Comparison of ENCODE assay signal across 8 cellular contexts in genomic region chr22:19974233-19974861, GRCh38. TPM values are rescaled to one million over a fixed set of nuclear protein-coding genes. Genes with fewer than 3 reads are reported as not detected.
DNase-seq lines count a peak whose midpoint lies in the region; ATAC-seq and TF ChIP-seq lines count a peak whose summit lies in the region.

No MANE protein-coding gene starts in this region.

- no peak overlapping the region for H3K4me3 ChIP-seq in mammary epithelial cell (replicated peaks in 1 of 3; ENCODE audit: insufficient read depth in 1 of 3, low read depth in 2 of 3, low read length in 3 of 3)

- peaks cover 29% of the 10 kb centered on the region for H3K4me1 ChIP-seq in mammary epithelial cell (ENCODE audit: insufficient read depth, low read length)

- 90% methylated on average over 2 of the region's 13 CpGs for WGBS in mammary epithelial cell (ENCODE audit: low coverage, missing lambda C conversion rate)

- ATAC-seq in HG03571 (IDR thresholded peaks at IDR 0.05; ENCODE audit: unreplicated experiment) (no peak), HG03432 (IDR thresholded peaks at IDR 0.05; ENCODE audit: unreplicated experiment) (no peak)

- H3K36me3 Mint-ChIP-seq in MCF 10A (ENCODE audit: insufficient read depth, unreplicated experiment) (peaks cover 5% of the 10 kb centered on the region), glutamatergic neuron (ENCODE audit: unreplicated experiment) (no peaks in the 10 kb centered on the region)

- H3K36me3 ChIP-seq in mammary epithelial cell (ENCODE audit: insufficient read depth, low read length): no peaks in the 10 kb centered on the region

- CTCF ChIA-PET in MCF 10A (lab: Yijun Ruan, JAX) (interaction anchor here (0.6 kb wide), 2 partner anchors 14 to 148 kb away, joined by 3 to 4 read pairs; no protein-coding TSS in a partner anchor), mammary epithelial cell (lab: Charles Lee; ENCODE audit: low non-redundant PET) (no interaction called here)

- POLR2A ChIA-PET in MCF 10A (lab: Yijun Ruan, JAX): interaction anchor here (0.8 kb wide), 1 partner anchor 10 kb away, joined by 5 read pairs; no protein-coding TSS in a partner anchor

- H3K9me3 Mint-ChIP-seq in MCF 10A (ENCODE audit: unreplicated experiment): no peaks in the 10 kb centered on the region
- peaks cover 4% of the 10 kb centered on the region for H3K9me3 Mint-ChIP-seq in glutamatergic neuron (ENCODE audit: unreplicated experiment)

- H3K9me3 ChIP-seq in mammary epithelial cell (replicated peaks; ENCODE audit: insufficient read depth, low read length): no peaks in the 10 kb centered on the region

- H3K27me3 Mint-ChIP-seq in MCF 10A (ENCODE audit: insufficient read depth, unreplicated experiment): no peaks in the 10 kb centered on the region
- H3K27me3 Mint-ChIP-seq in glutamatergic neuron (ENCODE audit: unreplicated experiment): peaks cover 12% of the 10 kb centered on the region

- no peak overlapping the region for H3K4me3 Mint-ChIP-seq in MCF 10A (ENCODE audit: unreplicated experiment)
- no peak overlapping the region for H3K4me3 Mint-ChIP-seq in glutamatergic neuron (ENCODE audit: unreplicated experiment)

- H3K27ac Mint-ChIP-seq in MCF 10A (ENCODE audit: low read depth, unreplicated experiment): no peak overlapping the region
- no peak overlapping the region for H3K27ac Mint-ChIP-seq in glutamatergic neuron (ENCODE audit: unreplicated experiment)

- H4K20me1 ChIP-seq in mammary epithelial cell (ENCODE audit: insufficient read depth, low read length): no peaks in the 10 kb centered on the region

- dilution Hi-C loops in mammary epithelial cell (cut with HindIII; ENCODE audit: low sequenced_read_pairs): no loop called here

- H3K79me2 ChIP-seq in mammary epithelial cell (ENCODE audit: insufficient read depth, low read length): no peaks in the 10 kb centered on the region

- no peak overlapping the region for H3K9ac ChIP-seq in mammary epithelial cell (ENCODE audit: insufficient read depth, low read length)

- no TSS peak for BruUV-seq in MCF 10A (replicated peaks; lab: Mats Ljungman, UMichigan)
- BruUV-seq in mammary epithelial cell (replicated peaks; lab: Mats Ljungman, UMichigan): no TSS peak

- peaks cover 7% of the 10 kb centered on the region for H3K4me1 Mint-ChIP-seq in MCF 10A (ENCODE audit: insufficient read depth, unreplicated experiment)
- H3K4me1 Mint-ChIP-seq in glutamatergic neuron (ENCODE audit: low read depth, unreplicated experiment): peaks cover 11% of the 10 kb centered on the region

- intact Hi-C loops in MCF 10A (cut with micrococcal nuclease): loop anchor here (10.0 kb wide), 1 partner anchor 140 kb away; the partner anchor contains the start of genes RANBP1 and TRMT2A
- intact Hi-C loops in mammary epithelial cell (cut with micrococcal nuclease): no loop called here

- H3K27me3 ChIP-seq in mammary epithelial cell (ENCODE audit: insufficient read depth, low read length): no peaks in the 10 kb centered on the region

- TF ChIP-seq CTCF in MCF 10A (IDR thresholded peaks at IDR 0.05; ENCODE audit: unreplicated experiment) (no peak), mammary epithelial cell (conservative IDR thresholded peaks at IDR 0.05 in 1 of 2, IDR thresholded peaks at IDR 0.05 in 1 of 2; ENCODE audit: extremely low read depth in 1 of 2, insufficient read depth in 1 of 2, low read depth in 1 of 2, low read length in 2 of 2) (no peak), glutamatergic neuron (IDR thresholded peaks at IDR 0.05; ENCODE audit: partially characterized antibody, unreplicated experiment) (no peak)

- H2AFZ ChIP-seq in mammary epithelial cell (ENCODE audit: low read depth, low read length): no peak overlapping the region

- no peak overlapping the region for H3K4me2 ChIP-seq in mammary epithelial cell (ENCODE audit: insufficient read depth, low read depth, low read length)

- H3K27ac ChIP-seq in mammary epithelial cell (ENCODE audit: insufficient read depth, low read depth, low read length): no peak overlapping the region

- in situ Hi-C loops in mammary epithelial cell (cut with MboI; ENCODE audit: low sequenced_read_pairs in 2 of 2): loop anchor here (5.0 to 10.0 kb wide), 3 partner anchors 38 to 140 kb away; partner anchors contain the start of genes RANBP1 (in 1 of the 2) and TRMT2A (in 1 of the 2)

- DNase-seq in MCF 10A (ENCODE audit: unreplicated experiment): peak; percentile 50
- DNase-seq in mammary epithelial cell: no peak
- DNase-seq in MV-4-11 (lab: John Stamatoyannopoulos, UW): peak; percentile 48
- peak; percentile 88 for DNase-seq in SK-N-DZ (ENCODE audit: low spot score)
- DNase-seq in glutamatergic neuron: peak; percentile 51
- no peak for DNase-seq in KG1 (lab: John Stamatoyannopoulos, UW)

RNA-seq across cellular contexts. Expression of gene TXNRD2, which starts 32.7 kb away (rescaled TPM):
- total RNA-seq in MCF 10A (2022): 28.7 and 39.9 TPM in 2 replicates
- total RNA-seq in mammary epithelial cell: 10 to 100 TPM; 13.2 to 22.1 TPM
- 21.2 TPM for polyA plus RNA-seq in mammary epithelial cell
- polyA minus RNA-seq in mammary epithelial cell: 13.9 TPM
- 25.9 and 26.6 TPM in 2 replicates for polyA plus RNA-seq in SK-N-DZ (2014; cell fraction: cytosol; rRNA removed)
- 58.9 and 60.3 TPM in 2 replicates for polyA plus RNA-seq in SK-N-DZ (2014; cell fraction: nucleus; rRNA removed)
- 6.4 TPM for total RNA-seq in glutamatergic neuron (ENCODE audit: unreplicated experiment)

RNA-seq across cellular contexts. Expression of gene COMT, which starts 32.8 kb away (rescaled TPM):
- 196 and 208 TPM in 2 replicates for total RNA-seq in MCF 10A (2022)
- total RNA-seq in mammary epithelial cell: 100 to 1,000 TPM; 180 to 193 TPM
- polyA plus RNA-seq in mammary epithelial cell: 362 TPM
- 84.3 TPM for polyA minus RNA-seq in mammary epithelial cell
- 130 TPM in 2 replicates for polyA plus RNA-seq in SK-N-DZ (2014; cell fraction: cytosol; rRNA removed)
- polyA plus RNA-seq in SK-N-DZ (2014; cell fraction: nucleus; rRNA removed): 79.0 and 109 TPM in 2 replicates
- total RNA-seq in glutamatergic neuron (ENCODE audit: unreplicated experiment): 34.8 TPM

RNA-seq across cellular contexts. Expression of gene ARVCF, which starts 42.3 kb away (rescaled TPM):
- total RNA-seq in MCF 10A (2022) (7.5 and 11.8 TPM in 2 replicates), mammary epithelial cell (10 to 100 TPM; 16.4 to 34.3 TPM), glutamatergic neuron (ENCODE audit: unreplicated experiment) (119 TPM)
- polyA plus RNA-seq in mammary epithelial cell: 6.0 TPM
- 2.3 TPM for polyA minus RNA-seq in mammary epithelial cell
- 77.9 and 81.0 TPM in 2 replicates for polyA plus RNA-seq in SK-N-DZ (2014; cell fraction: cytosol; rRNA removed)
- 488 and 524 TPM in 2 replicates for polyA plus RNA-seq in SK-N-DZ (2014; cell fraction: nucleus; rRNA removed)

RNA-seq across cellular contexts. Expression of gene TANGO2, which starts 46.6 kb away (rescaled TPM):
- total RNA-seq in MCF 10A (2022) (13.9 and 16.0 TPM in 2 replicates), mammary epithelial cell (10 to 100 TPM; 22.5 to 45.7 TPM), glutamatergic neuron (ENCODE audit: unreplicated experiment) (31.8 TPM)
- 39.1 TPM for polyA plus RNA-seq in mammary epithelial cell
- polyA minus RNA-seq in mammary epithelial cell: 47.0 TPM
- 18.5 and 19.8 TPM in 2 replicates for polyA plus RNA-seq in SK-N-DZ (2014; cell fraction: cytosol; rRNA removed)
- 14.9 and 19.5 TPM in 2 replicates for polyA plus RNA-seq in SK-N-DZ (2014; cell fraction: nucleus; rRNA removed)

Comparison
In these comparisons a context has a peak if more than half of its experiments do, and no peak if none do; other contexts are left out.
1. DNase-seq: peak in MCF 10A (single experiment), MV-4-11 (single experiment), SK-N-DZ (single experiment) and glutamatergic neuron (single experiment); none in mammary epithelial cell (single experiment) and KG1 (single experiment).